ENCODE assay signal across 28 cellular contexts in genomic region chr5:172521338-172521932, GRCh38.
"Had no signal": no experiment of that assay in that cellular context is flagged by ENCODE, and none has a peak within 500 bp of the region (broad histone marks: within the 10 kb centered on the region; RNA-seq: fewer than 3 reads in every experiment).

No MANE protein-coding gene starts in this region.

- H3K4me3 ChIP-seq: pancreas, prostate gland, skin epidermis, smooth muscle cell, spleen, suprapubic skin, testis, tibial artery, transverse colon, upper lobe of right lung, uterus had no signal

- H3K4me2 ChIP-seq: smooth muscle cell had no signal

- H3K9me3 ChIP-seq: neutrophil, pancreas, prostate gland, testis, upper lobe of right lung had no signal

- H3K27ac ChIP-seq: neutrophil, pancreas, prostate gland, skin epidermis, spleen, suprapubic skin, testis, tibial artery, transverse colon, upper lobe of right lung, uterus had no signal

- DNase-seq: naive thymus-derived CD8-positive, alpha-beta T cell; nephron progenitor cell; nucleus accumbens; pancreas; right cardiac atrium; stimulated activated CD4-positive, alpha-beta T cell treated with anti-CD3 and anti-CD28 coated beads, Interleukin-12 subunit alpha, Interleukin-12 subunit beta, amount 100 ng/mL, for 4 hours; stimulated activated CD4-positive, alpha-beta T cell treated with anti-CD3 and anti-CD28 coated beads, Interleukin-1b, Interleukin-23, amount 100 ng/mL, for 48 hours; stimulated activated CD4-positive, alpha-beta T cell treated with anti-CD3 and anti-CD28 coated beads, Interleukin-4, amount 100 ng/mL, for 1 hour; stimulated activated CD4-positive, alpha-beta T cell treated with anti-CD3 and anti-CD28 coated beads, Interleukin-4, amount 100 ng/mL, for 4 hours; stimulated activated CD8-positive, alpha-beta memory T cell treated with anti-CD3 and anti-CD28 coated beads, Interleukin-4, amount 100 ng/mL, for 48 hours; stimulated activated naive CD4-positive, alpha-beta T cell; stimulated activated naive CD8-positive, alpha-beta T cell treated with anti-CD3 and anti-CD28 coated beads, Interleukin-15, Interleukin-2, amounts not matched to agents 100 U/mL and 50 U/mL, for 24 hours; substantia nigra; tibial artery; transverse colon; upper lobe of right lung; uterus had no signal

- FAIRE-seq: pancreas had no signal

- H3K4me1 ChIP-seq: pancreas, prostate gland, spleen, suprapubic skin, tibial artery, upper lobe of right lung had no signal

- ATAC-seq: naive thymus-derived CD8-positive, alpha-beta T cell; natural killer cell treated with Interleukin-12 subunit alpha and Interleukin-12 subunit beta and Interleukin-15 and Interleukin-18, amount 100 ng/mL, for 72 hours; pancreas; right cardiac atrium; sciatic nerve; stimulated activated memory B cell treated with anti-CD40 and anti-IgM and Interleukin-4, amounts not matched to agents 10 μg/mL and 1 μg/mL and 100 μg/mL, for 72 hours; stimulated activated naive CD8-positive, alpha-beta T cell treated with anti-CD3 and anti-CD28 coated beads, Interleukin-15, amount 100 ng/mL, for 72 hours; stimulated activated naive CD8-positive, alpha-beta T cell treated with anti-CD3 and anti-CD28 coated beads, Interleukin-15, Interleukin-2, amounts not matched to agents 100 U/mL and 50 U/mL, for 24 hours; upper lobe of right lung had no signal

- H3K27me3 ChIP-seq: pancreas, suprapubic skin, testis, tibial artery, transverse colon, upper lobe of right lung, uterus had no signal

- H3K36me3 ChIP-seq: neutrophil, pancreas, prostate gland, spleen, suprapubic skin, transverse colon, upper lobe of right lung, uterus had no signal
